Comparison of ENCODE assay signal across 12 cellular contexts in the genomic region with DNA sequence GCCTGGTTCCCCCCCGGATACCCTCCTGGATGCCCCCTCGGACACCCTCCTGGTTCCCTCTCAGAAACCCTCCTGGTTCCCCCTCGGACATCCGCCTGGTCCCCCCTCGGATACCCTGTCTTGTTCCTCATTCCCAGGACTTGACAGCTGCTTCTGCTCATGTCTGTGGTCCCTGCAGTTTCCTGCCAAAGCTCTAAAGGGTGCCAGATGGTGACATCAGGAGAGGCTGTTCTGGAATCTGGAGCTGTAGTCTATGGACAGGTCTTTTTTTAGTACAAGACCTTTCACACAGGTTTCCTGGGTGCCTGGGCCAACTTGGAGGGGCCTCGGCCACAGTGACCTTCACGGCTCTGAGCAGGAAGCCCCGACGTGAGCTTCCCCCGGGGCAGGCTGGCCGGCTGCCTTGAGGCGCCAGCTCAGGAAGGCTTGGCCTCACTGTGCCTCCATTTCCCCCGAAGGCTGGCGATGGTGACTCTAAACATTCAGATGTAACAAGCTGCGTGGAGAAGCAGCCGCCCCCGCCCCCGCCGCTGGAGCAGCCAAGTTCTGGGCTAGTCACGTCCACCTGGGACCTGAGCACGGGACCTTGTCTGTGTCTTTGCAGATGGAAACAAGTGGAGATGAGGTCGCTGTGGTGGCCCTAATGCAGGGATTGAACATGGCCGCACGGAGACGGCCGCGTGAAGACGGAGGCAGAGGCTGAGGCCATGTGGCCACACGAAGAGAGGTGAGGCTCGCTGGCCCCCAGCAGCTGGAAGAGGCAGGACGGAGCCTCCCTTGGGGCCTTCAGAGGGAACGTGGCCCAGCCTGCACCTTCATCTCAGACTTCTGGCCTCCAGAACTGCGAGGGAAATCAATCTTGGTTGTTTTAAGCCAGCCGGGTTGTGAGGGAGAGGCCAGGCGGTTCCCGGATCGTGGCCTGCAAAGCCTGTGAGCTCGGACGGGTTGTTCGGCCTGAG. TPM values are rescaled to one million over a fixed set of nuclear protein-coding genes. Genes with fewer than 3 reads are reported as not detected.
DNase-seq lines count a peak whose midpoint lies in the region; TF ChIP-seq lines count a peak whose summit lies in the region.
"Had no signal": no experiment of that assay in that cellular context is flagged by ENCODE, and none has a peak within 500 bp of the region (broad histone marks: within the 10 kb centered on the region; RNA-seq: fewer than 3 reads in every experiment).

No MANE protein-coding gene starts in this region.

- H3K4me3 ChIP-seq in choroid plexus epithelial cell (ENCODE audit: low read depth, low read length) = no peak overlapping the region
- no peak overlapping the region for H3K4me3 ChIP-seq in right atrium auricular region
- no peak overlapping the region for H3K4me3 ChIP-seq in prostate gland
- H3K4me3 ChIP-seq in tibial artery = no peak overlapping the region
- H3K4me3 ChIP-seq: HAP-1 had no signal

- no peak for TF ChIP-seq POLR2A in prostate gland (IDR thresholded peaks at IDR 0.05)

- intact Hi-C loops in prostate gland (cut with DNase I) = no loop called here
- intact Hi-C loops in tibial artery (cut with DNase I; ENCODE audit: low total_unique reads) = no loop called here

- TF ChIP-seq CTCF in choroid plexus epithelial cell (conservative IDR thresholded peaks at IDR 0.05; ENCODE audit: low read depth, low read length) (no peak), right atrium auricular region (IDR thresholded peaks at IDR 0.05) (no peak), prostate gland (IDR thresholded peaks at IDR 0.05) (no peak), tibial artery (IDR thresholded peaks at IDR 0.05) (no peak)

- WGBS in prostate gland = 76% methylated on average over 36 of the region's 40 CpGs

- H3K27ac ChIP-seq in right atrium auricular region (peak overlapping the region; percentile 84 to 85), prostate gland (peak overlapping the region; percentile 61 to 63), tibial artery (no peak overlapping the region)

- H3K9me3 ChIP-seq in right atrium auricular region (no peaks in the 10 kb centered on the region), prostate gland (no peaks in the 10 kb centered on the region), tibial artery (no peaks in the 10 kb centered on the region)
- H3K9me3 ChIP-seq: HAP-1 had no signal

- DNase-seq in D341Med (ENCODE audit: low spot score) (peak; percentile 60), choroid plexus epithelial cell (ENCODE audit: low read depth) (peak; percentile 45), right atrium auricular region (ENCODE audit: low spot score) (peak; percentile 80), prostate gland (ENCODE audit: low spot score) (no peak), DMS153 (lab: John Stamatoyannopoulos, UW) (no peak), tibial artery (no peak), NCI-H226 (no peak)
- DNase-seq in stimulated activated CD4-positive, alpha-beta T cell treated with anti-CD3 and anti-CD28 coated beads, Interleukin-2, amount 100 ng/mL, for 48 hours = no peak
- DNase-seq: activated CD4-positive, CD25-positive, alpha-beta regulatory T cell treated with anti-CD3 and anti-CD28 coated beads, Interleukin-2, amount 50 U/mL, for 72 hours; activated effector memory CD4-positive, alpha-beta T cell treated with anti-CD3 and anti-CD28 coated beads, Interleukin-2, amount 50 U/mL, for 16 hours; NCI-H526 treated with DMSO at 0.1 percent for 48 hours had no signal

- peaks cover 0 to 56% of the 10 kb centered on the region in 2 donors for H3K4me1 ChIP-seq in right atrium auricular region
- no peaks in the 10 kb centered on the region for H3K4me1 ChIP-seq in prostate gland (replicated peaks)
- peaks cover 0 to 22% (median 8%) of the 10 kb centered on the region in 4 donors for H3K4me1 ChIP-seq in tibial artery
- H3K4me1 ChIP-seq: HAP-1 had no signal

- no peaks in the 10 kb centered on the region for H3K27me3 ChIP-seq in right atrium auricular region
- no peaks in the 10 kb centered on the region for H3K27me3 ChIP-seq in prostate gland (replicated peaks; ENCODE audit: insufficient read depth)
- H3K27me3 ChIP-seq in tibial artery = no peaks in the 10 kb centered on the region

- H3K36me3 ChIP-seq in right atrium auricular region (peaks cover 26% of the 10 kb centered on the region), prostate gland (no peaks in the 10 kb centered on the region), tibial artery (peaks cover 22 to 47% (median 41%) of the 10 kb centered on the region in 3 donors)

RNA-seq across cellular contexts. Expression of a gene that starts 12.7 kb away (rescaled TPM):
- total RNA-seq in right atrium auricular region (10 to 100 TPM; 52.3 to 60.9 TPM), prostate gland (10 to 100 TPM; 72.4 to 87.9 TPM)

RNA-seq across cellular contexts. Expression of a gene that starts 15.0 kb away (rescaled TPM):
- total RNA-seq in right atrium auricular region (10 to 100 TPM; 33.9 to 45.8 TPM), prostate gland (100 to 1,000 TPM; 119 to 132 TPM)

RNA-seq across cellular contexts. Expression of a gene that starts 30.5 kb away (rescaled TPM):
- total RNA-seq in right atrium auricular region = 10 to 100 TPM; 22.9 to 38.0 TPM
- total RNA-seq in prostate gland = 10 to 100 TPM; 46.6 to 67.9 TPM

RNA-seq across cellular contexts. Expression of a gene that starts 49.2 kb away (rescaled TPM):
- total RNA-seq in right atrium auricular region (10 to 100 TPM; 36.5 to 58.0 TPM), prostate gland (10 to 100 TPM in 1 of 2 donors, 1 to 10 TPM in 1; 3.8 to 24.6 TPM)

RNA-seq across cellular contexts. Expression of a gene that starts 49.3 kb away (rescaled TPM):
- total RNA-seq in right atrium auricular region = 1 to 10 TPM; 3.5 to 6.0 TPM
- 1 to 10 TPM; 4.4 to 8.6 TPM for total RNA-seq in prostate gland

Comparison
In these comparisons a context has a peak if more than half of its experiments do, and no peak if none do; other contexts are left out.
1. DNase-seq: peak in D341Med (single experiment), choroid plexus epithelial cell (single experiment) and right atrium auricular region (single experiment); none in prostate gland (single experiment), DMS153 (single experiment), tibial artery (0 of 2), NCI-H226 (single experiment) and stimulated activated CD4-positive, alpha-beta T cell treated with anti-CD3 and anti-CD28 coated beads, Interleukin-2, amount 100 ng/mL, for 48 hours (0 of 2).
2. H3K27ac ChIP-seq: peak in right atrium auricular region (2 of 2) and prostate gland (2 of 2); none in tibial artery (0 of 2).